Comparison of ENCODE assay signal across 19 cellular contexts in genomic region chr6:157789861-157790260, GRCh38. TPM values are rescaled to one million over a fixed set of nuclear protein-coding genes. Genes with fewer than 3 reads are reported as not detected.
A peak's percentile ranks its signal among the peaks of the same experiment; 100 is the strongest.
DNase-seq lines count a peak whose midpoint lies in the region; ATAC-seq and TF ChIP-seq lines count a peak whose summit lies in the region.
"Had no signal": no experiment of that assay in that cellular context is flagged by ENCODE, and none has a peak within 500 bp of the region (broad histone marks: within the 10 kb centered on the region; RNA-seq: fewer than 3 reads in every experiment).

No MANE protein-coding gene starts in this region.

- H3K4me3 Mint-ChIP-seq in glutamatergic neuron (ENCODE audit: unreplicated experiment): no peak overlapping the region
- H3K4me3 Mint-ChIP-seq: CD8-positive, alpha-beta memory T cell; central memory CD8-positive, alpha-beta T cell; IgD-negative memory B cell; stimulated activated naive CD8-positive, alpha-beta T cell treated with anti-CD3 and anti-CD28 coated beads, Interleukin-15, Interleukin-2, amounts not matched to agents 100 ng/mL and 50 ng/mL, for 24 hours had no signal

- no peak overlapping the region for H3K27ac Mint-ChIP-seq in glutamatergic neuron (ENCODE audit: unreplicated experiment)
- H3K27ac Mint-ChIP-seq: CD8-positive, alpha-beta memory T cell; IgD-negative memory B cell; stimulated activated naive CD8-positive, alpha-beta T cell treated with anti-CD3 and anti-CD28 coated beads, Interleukin-15, Interleukin-2, amounts not matched to agents 100 ng/mL and 50 ng/mL, for 24 hours had no signal

- ATAC-seq in Panc1 (peak; percentile 65; the same call in 1 of the 2 replicates), GM18870 (IDR thresholded peaks at IDR 0.05; ENCODE audit: unreplicated experiment) (no peak)
- ATAC-seq: heart left ventricle had no signal

- H4K20me1 ChIP-seq in mammary epithelial cell (ENCODE audit: insufficient read depth, low read length): no peaks in the 10 kb centered on the region

- CTCF ChIA-PET in mammary epithelial cell (lab: Charles Lee; ENCODE audit: low non-redundant PET): no interaction called here
- CTCF ChIA-PET in Panc1 (lab: Charles Lee): no interaction called here

- in situ Hi-C loops in T47D (cut with HindIII; ENCODE audit: low pct_unique_long_range_greater_than_20kb, low sequenced_read_pairs) (no loop called here), mammary epithelial cell (cut with MboI; ENCODE audit: low sequenced_read_pairs in 2 of 2) (no loop called here), Panc1 (cut with HindIII; ENCODE audit: low pct_unique_long_range_greater_than_20kb, low sequenced_read_pairs) (no loop called here)

- H3K4me2 ChIP-seq in mammary epithelial cell (ENCODE audit: insufficient read depth, low read depth, low read length): no peak overlapping the region

- POLR2A ChIA-PET in Panc1 (lab: Charles Lee): no interaction called here

- no peaks in the 10 kb centered on the region for H3K27me3 ChIP-seq in mammary epithelial cell (ENCODE audit: insufficient read depth, low read length)
- no peaks in the 10 kb centered on the region for H3K27me3 ChIP-seq in Panc1 (ENCODE audit: control insufficient read depth, insufficient read depth, low read length)
- H3K27me3 ChIP-seq in colonic mucosa: no peaks in the 10 kb centered on the region
- H3K27me3 ChIP-seq: heart left ventricle had no signal

- peak; percentile 9 to 47 for DNase-seq in T47D (ENCODE audit: low read depth in 1 of 2, low spot score in 1 of 2)
- no peak for DNase-seq in mammary epithelial cell
- DNase-seq in Panc1 (ENCODE audit: low read depth, low spot score): no peak
- peak; percentile 28 for DNase-seq in glutamatergic neuron
- DNase-seq in nucleus accumbens (lab: John Stamatoyannopoulos, UW): no peak
- DNase-seq in activated gamma-delta T cell treated with Interleukin-2 at 50 U/mL for 16 hours: no peak
- no peak for DNase-seq in colonic mucosa
- DNase-seq: activated effector memory CD4-positive, alpha-beta T cell treated with Interleukin-2 at 50 U/mL for 16 hours; CD8-positive, alpha-beta memory T cell; effector CD8-positive, alpha-beta T cell; heart left ventricle; midbrain; NCI-H2107; NK-92 treated with Interleukin-12 subunit alpha and Interleukin-12 subunit beta, amount 100 ng/mL, for 24 hours; retina had no signal

- H3K4me3 ChIP-seq in mammary epithelial cell (replicated peaks in 1 of 3; ENCODE audit: insufficient read depth in 1 of 3, low read depth in 2 of 3, low read length in 3 of 3): no peak overlapping the region
- no peak overlapping the region for H3K4me3 ChIP-seq in Panc1 (ENCODE audit: low read depth in 2 of 2, low read length in 2 of 2)
- no peak overlapping the region for H3K4me3 ChIP-seq in colonic mucosa
- H3K4me3 ChIP-seq: heart left ventricle had no signal

- H3K27ac ChIP-seq in mammary epithelial cell (ENCODE audit: insufficient read depth, low read depth, low read length) (no peak overlapping the region), Panc1 (ENCODE audit: low read length) (no peak overlapping the region), colonic mucosa (no peak overlapping the region)

- no peaks in the 10 kb centered on the region for H3K79me2 ChIP-seq in mammary epithelial cell (ENCODE audit: insufficient read depth, low read length)

- dilution Hi-C loops in mammary epithelial cell (cut with HindIII; ENCODE audit: low sequenced_read_pairs): no loop called here

- H3K9ac ChIP-seq in mammary epithelial cell (ENCODE audit: insufficient read depth, low read length) (no peak overlapping the region), colonic mucosa (ENCODE audit: low read depth in 2 of 2, low read length in 2 of 2) (no peak overlapping the region)

- H3K9me3 Mint-ChIP-seq in glutamatergic neuron (ENCODE audit: unreplicated experiment): no peaks in the 10 kb centered on the region
- H3K9me3 Mint-ChIP-seq: central memory CD8-positive, alpha-beta T cell had no signal

- H3K36me3 ChIP-seq in mammary epithelial cell (ENCODE audit: insufficient read depth, low read length): no peaks in the 10 kb centered on the region
- no peaks in the 10 kb centered on the region for H3K36me3 ChIP-seq in Panc1 (ENCODE audit: control insufficient read depth, insufficient read depth, low read length)
- no peaks in the 10 kb centered on the region for H3K36me3 ChIP-seq in colonic mucosa
- H3K36me3 ChIP-seq: heart left ventricle had no signal

- H3K9me3 ChIP-seq in mammary epithelial cell (replicated peaks; ENCODE audit: insufficient read depth, low read length) (no peaks in the 10 kb centered on the region), Panc1 (ENCODE audit: control insufficient read depth, insufficient read depth, low read depth, low read length) (no peaks in the 10 kb centered on the region), colonic mucosa (no peaks in the 10 kb centered on the region)
- H3K9me3 ChIP-seq: heart left ventricle had no signal

- no peak overlapping the region for H2AFZ ChIP-seq in mammary epithelial cell (ENCODE audit: low read depth, low read length)

- H3K4me1 ChIP-seq in mammary epithelial cell (ENCODE audit: insufficient read depth, low read length) (no peaks in the 10 kb centered on the region), Panc1 (ENCODE audit: control insufficient read depth, insufficient read depth, low read length) (no peaks in the 10 kb centered on the region), colonic mucosa (no peaks in the 10 kb centered on the region)

- WGBS in mammary epithelial cell (ENCODE audit: low coverage, missing lambda C conversion rate): 98% methylated on average over 7 of the region's 15 CpGs

- TF ChIP-seq CTCF in mammary epithelial cell (conservative IDR thresholded peaks at IDR 0.05 in 1 of 2, IDR thresholded peaks at IDR 0.05 in 1 of 2; ENCODE audit: extremely low read depth in 1 of 2, insufficient read depth in 1 of 2, low read depth in 1 of 2, low read length in 2 of 2): no peak
- TF ChIP-seq CTCF in Panc1 (IDR thresholded peaks at IDR 0.05): no peak
- no peak for TF ChIP-seq CTCF in glutamatergic neuron (IDR thresholded peaks at IDR 0.05; ENCODE audit: partially characterized antibody, unreplicated experiment)
- TF ChIP-seq CTCF in colonic mucosa (IDR thresholded peaks at IDR 0.05): no peak

- H3K36me3 Mint-ChIP-seq in glutamatergic neuron (ENCODE audit: unreplicated experiment): no peaks in the 10 kb centered on the region
- H3K36me3 Mint-ChIP-seq: CD8-positive, alpha-beta memory T cell had no signal

- BruUV-seq in mammary epithelial cell (replicated peaks; lab: Mats Ljungman, UMichigan) (no TSS peak), Panc1 (replicated peaks; lab: Mats Ljungman, UMichigan) (no TSS peak)

- peaks cover 2% of the 10 kb centered on the region for H3K4me1 Mint-ChIP-seq in glutamatergic neuron (ENCODE audit: low read depth, unreplicated experiment)
- H3K4me1 Mint-ChIP-seq: CD8-positive, alpha-beta memory T cell; central memory CD8-positive, alpha-beta T cell had no signal

- intact Hi-C loops in mammary epithelial cell (cut with micrococcal nuclease): no loop called here
- intact Hi-C loops in Panc1 (cut with micrococcal nuclease; ENCODE audit: unreplicated experiment): no loop called here
- intact Hi-C loops in colonic mucosa (cut with DNase I): no loop called here

- H3K27me3 Mint-ChIP-seq in glutamatergic neuron (ENCODE audit: unreplicated experiment): peaks cover 2% of the 10 kb centered on the region
- H3K27me3 Mint-ChIP-seq: stimulated activated naive CD8-positive, alpha-beta T cell treated with anti-CD3 and anti-CD28 coated beads, Interleukin-15, Interleukin-2, amounts not matched to agents 100 ng/mL and 50 ng/mL, for 24 hours had no signal

RNA-seq across cellular contexts. Expression of gene SNX9, which starts 33.2 kb away (rescaled TPM):
- 10 to 100 TPM; 31.5 to 59.0 TPM for total RNA-seq in mammary epithelial cell
- polyA plus RNA-seq in mammary epithelial cell: 42.5 TPM
- polyA minus RNA-seq in mammary epithelial cell: 24.8 TPM
- total RNA-seq in Panc1 (2021; ENCODE audit: unreplicated experiment): 46.0 TPM
- 37.4 TPM for polyA plus RNA-seq in Panc1 (2012; ENCODE audit: insufficient read length)
- total RNA-seq in glutamatergic neuron (ENCODE audit: unreplicated experiment): 45.7 TPM
- 10 to 100 TPM; 37.3 to 81.7 TPM for total RNA-seq in colonic mucosa

Comparison
In these comparisons a context has a peak if more than half of its experiments do, and no peak if none do; other contexts are left out.
1. DNase-seq: peak in T47D (2 of 2) and glutamatergic neuron (single experiment); none in mammary epithelial cell (single experiment), Panc1 (single experiment), nucleus accumbens (0 of 56), activated gamma-delta T cell treated with Interleukin-2 at 50 U/mL for 16 hours (single experiment) and colonic mucosa (single experiment).